Comparison of ENCODE assay signal across 1 cellular context in genomic region chr3:149471991-149472390, GRCh38.
TF ChIP-seq lines count a peak whose summit lies in the region.

No MANE protein-coding gene starts in this region.

TF ChIP-seq in IMR-90, 13 proteins besides CTCF, POLR2A, EP300 and RAD21:
- TF ChIP-seq RCOR1 (IDR thresholded peaks at IDR 0.05; ENCODE audit: insufficient replicate concordance, low read length) (no peak), NFE2L2 (IDR thresholded peaks at IDR 0.05; ENCODE audit: low read depth, low read length) (no peak), MXI1 (IDR thresholded peaks at IDR 0.05; ENCODE audit: borderline replicate concordance, low read depth, low read length) (no peak), BHLHE40 (IDR thresholded peaks at IDR 0.05; ENCODE audit: low read depth, low read length) (no peak), CHD1 (IDR thresholded peaks at IDR 0.05; ENCODE audit: low read depth, low read length) (no peak), SMC3 (IDR thresholded peaks at IDR 0.05; ENCODE audit: low read depth, low read length) (no peak), MAFK (IDR thresholded peaks at IDR 0.05; ENCODE audit: low read depth, low read length) (no peak), FOS (IDR thresholded peaks at IDR 0.05; ENCODE audit: low read depth, low read length) (no peak), CEBPB (IDR thresholded peaks at IDR 0.05; ENCODE audit: low read depth, low read length) (no peak), MAZ (IDR thresholded peaks at IDR 0.05; ENCODE audit: borderline replicate concordance, low read depth, low read length) (no peak), RFX5 (IDR thresholded peaks at IDR 0.05; ENCODE audit: low read depth, low read length) (no peak)
- TF ChIP-seq, protein P1, sequence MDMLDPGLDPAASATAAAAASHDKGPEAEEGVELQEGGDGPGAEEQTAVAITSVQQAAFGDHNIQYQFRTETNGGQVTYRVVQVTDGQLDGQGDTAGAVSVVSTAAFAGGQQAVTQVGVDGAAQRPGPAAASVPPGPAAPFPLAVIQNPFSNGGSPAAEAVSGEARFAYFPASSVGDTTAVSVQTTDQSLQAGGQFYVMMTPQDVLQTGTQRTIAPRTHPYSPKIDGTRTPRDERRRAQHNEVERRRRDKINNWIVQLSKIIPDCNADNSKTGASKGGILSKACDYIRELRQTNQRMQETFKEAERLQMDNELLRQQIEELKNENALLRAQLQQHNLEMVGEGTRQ (IDR thresholded peaks at IDR 0.05; ENCODE audit: low read depth, low read length), result no peak
- TF ChIP-seq, protein P2, sequence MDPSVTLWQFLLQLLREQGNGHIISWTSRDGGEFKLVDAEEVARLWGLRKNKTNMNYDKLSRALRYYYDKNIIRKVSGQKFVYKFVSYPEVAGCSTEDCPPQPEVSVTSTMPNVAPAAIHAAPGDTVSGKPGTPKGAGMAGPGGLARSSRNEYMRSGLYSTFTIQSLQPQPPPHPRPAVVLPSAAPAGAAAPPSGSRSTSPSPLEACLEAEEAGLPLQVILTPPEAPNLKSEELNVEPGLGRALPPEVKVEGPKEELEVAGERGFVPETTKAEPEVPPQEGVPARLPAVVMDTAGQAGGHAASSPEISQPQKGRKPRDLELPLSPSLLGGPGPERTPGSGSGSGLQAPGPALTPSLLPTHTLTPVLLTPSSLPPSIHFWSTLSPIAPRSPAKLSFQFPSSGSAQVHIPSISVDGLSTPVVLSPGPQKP (IDR thresholded peaks at IDR 0.05; ENCODE audit: borderline replicate concordance, low read depth, low read length), result no peak
